In the genomic region with DNA sequence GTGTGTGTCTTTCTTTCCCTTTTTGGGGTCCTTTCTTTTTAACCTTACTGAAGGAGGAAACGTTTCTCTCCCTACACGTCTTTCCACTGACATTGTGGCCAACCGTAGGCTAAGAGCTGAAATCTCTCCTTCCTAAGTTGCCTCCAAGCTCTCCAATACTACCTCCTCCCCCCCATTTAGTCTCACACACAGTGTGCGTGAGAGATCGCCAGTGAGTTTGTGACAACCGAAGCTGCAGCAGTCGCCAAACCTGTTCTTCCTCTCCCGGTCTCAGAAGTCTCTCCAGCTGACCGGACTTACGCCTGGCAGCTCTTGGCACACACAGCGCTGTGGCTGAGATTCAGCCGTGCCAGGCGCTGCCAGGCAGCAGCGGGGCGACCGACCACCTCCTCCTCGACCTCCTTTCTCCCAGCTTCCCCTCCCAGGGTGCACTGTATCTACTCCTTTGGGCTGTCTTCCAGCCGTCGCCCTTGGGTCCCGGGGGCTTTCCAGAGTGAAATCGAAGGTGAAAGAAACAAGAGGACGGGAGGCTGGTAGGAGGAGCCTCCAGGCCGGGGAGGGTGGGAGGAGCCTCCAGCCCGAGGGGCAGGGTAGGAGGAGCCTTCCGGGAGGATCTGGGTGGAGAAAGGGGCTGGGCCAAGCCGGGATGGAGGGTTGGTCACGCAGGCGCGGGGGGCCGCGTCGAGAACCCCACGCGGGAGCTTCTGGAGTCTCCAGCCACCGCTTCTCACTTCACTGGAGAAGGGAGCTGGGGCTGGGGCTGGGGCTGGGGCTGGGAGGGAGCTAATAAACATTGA, we compare ENCODE assay signal across 8 cellular contexts. TPM values are rescaled to one million over a fixed set of nuclear protein-coding genes. Genes with fewer than 3 reads are reported as not detected.
A peak's percentile ranks its signal among the peaks of the same experiment; 100 is the strongest.
DNase-seq lines count a peak whose midpoint lies in the region; ATAC-seq, FAIRE-seq and TF ChIP-seq lines count a peak whose summit lies in the region.

A gene (plus strand): TSS at position 684 of the 797 bp plus-strand sequence.

- H3K9me3 Mint-ChIP-seq in T-helper 2 cell treated with Interferon-gamma antibody and Interleukin-4, amounts not matched to agents 5 μg/mL and 100 μg/mL, for 36 hours, result no peaks in the 10 kb centered on the region
- H3K9me3 Mint-ChIP-seq in astrocyte (ENCODE audit: unreplicated experiment), result no peaks in the 10 kb centered on the region

- peak within 1 kb of the TSS; percentile 89 for H3K27ac Mint-ChIP-seq in T-helper 2 cell treated with Interferon-gamma antibody and Interleukin-4, amounts not matched to agents 5 μg/mL and 100 μg/mL, for 36 hours
- H3K27ac Mint-ChIP-seq in astrocyte (ENCODE audit: unreplicated experiment), result peak within 1 kb of the TSS; percentile 18

- intact Hi-C loops in right cardiac atrium (cut with DNase I) (no loop called here), uterus (cut with DNase I; ENCODE audit: low total_unique reads) (no loop called here)

- peak within 1 kb of the TSS; percentile 98 for H2AFZ ChIP-seq in astrocyte (ENCODE audit: low read depth, low read length)

- peak; percentile 56 to 63 for TF ChIP-seq POLR2A in uterus (IDR thresholded peaks at IDR 0.05)

- H3K27me3 ChIP-seq in astrocyte (ENCODE audit: insufficient read depth, low read length) (no peaks in the 10 kb centered on the region), right cardiac atrium (ENCODE audit: control insufficient read depth, insufficient read depth) (no peaks in the 10 kb centered on the region), uterus (no peaks in the 10 kb centered on the region)

- no peak for TF ChIP-seq CTCF in astrocyte (IDR thresholded peaks at IDR 0.05; ENCODE audit: insufficient read depth, low read depth, low read length)
- no peak for TF ChIP-seq CTCF in uterus (IDR thresholded peaks at IDR 0.05)

- no peaks in the 10 kb centered on the region for H3K4me1 ChIP-seq in astrocyte (ENCODE audit: insufficient read depth, low read length)
- H3K4me1 ChIP-seq in right cardiac atrium (ENCODE audit: control insufficient read depth, insufficient read depth, low read length), result no peaks in the 10 kb centered on the region
- no peaks in the 10 kb centered on the region for H3K4me1 ChIP-seq in uterus

- FAIRE-seq in astrocyte (lab: Jason Lieb, UNC), result no peak

- H3K27ac ChIP-seq in astrocyte (ENCODE audit: low read depth, low read length), result peak within 1 kb of the TSS; percentile 81
- H3K27ac ChIP-seq in right cardiac atrium (ENCODE audit: low read length), result peak within 1 kb of the TSS; percentile 83
- H3K27ac ChIP-seq in uterus, result peak within 1 kb of the TSS; percentile 96 to 98

- H3K4me2 ChIP-seq in astrocyte (ENCODE audit: low read length), result peak within 1 kb of the TSS; percentile 99

- H3K27me3 Mint-ChIP-seq in T-helper 2 cell treated with Interferon-gamma antibody and Interleukin-4, amounts not matched to agents 5 μg/mL and 100 μg/mL, for 36 hours (ENCODE audit: low read depth), result peaks cover 23% of the 10 kb centered on the region
- peaks cover 13% of the 10 kb centered on the region for H3K27me3 Mint-ChIP-seq in astrocyte (ENCODE audit: low read depth, unreplicated experiment)

- H3K4me3 ChIP-seq in astrocyte (ENCODE audit: insufficient read depth, low read depth, low read length) (peak within 1 kb of the TSS; percentile 88), right cardiac atrium (ENCODE audit: low read length) (peak within 1 kb of the TSS; percentile 73), uterus (peak within 1 kb of the TSS; percentile 84 to 90)

- under 1% methylated on average over 35 of the region's 35 CpGs for WGBS in right cardiac atrium

- H3K9ac ChIP-seq in astrocyte (ENCODE audit: low read length), result peak within 1 kb of the TSS; percentile 88

- no peaks in the 10 kb centered on the region for H3K36me3 ChIP-seq in astrocyte (ENCODE audit: insufficient read depth, low read length)
- H3K36me3 ChIP-seq in uterus, result no peaks in the 10 kb centered on the region

- peaks cover 17% of the 10 kb centered on the region for H3K4me1 Mint-ChIP-seq in T-helper 2 cell treated with Interferon-gamma antibody and Interleukin-4, amounts not matched to agents 5 μg/mL and 100 μg/mL, for 36 hours (ENCODE audit: low read depth)
- H3K4me1 Mint-ChIP-seq in astrocyte (ENCODE audit: low read depth, unreplicated experiment), result no peaks in the 10 kb centered on the region

- peak; percentile 87 for ATAC-seq in GM18502 (IDR thresholded peaks at IDR 0.05; ENCODE audit: poor library complexity, unreplicated experiment)
- peak; percentile 85 for ATAC-seq in HG02885 (IDR thresholded peaks at IDR 0.05; ENCODE audit: poor library complexity, unreplicated experiment)
- peak; percentile 99 to 100 for ATAC-seq in right cardiac atrium

- H3K79me2 ChIP-seq in astrocyte (ENCODE audit: insufficient read depth, low read length), result no peaks in the 10 kb centered on the region

- no peaks in the 10 kb centered on the region for H4K20me1 ChIP-seq in astrocyte (ENCODE audit: insufficient read depth, low read length)

- H3K36me3 Mint-ChIP-seq in T-helper 2 cell treated with Interferon-gamma antibody and Interleukin-4, amounts not matched to agents 5 μg/mL and 100 μg/mL, for 36 hours (ENCODE audit: low read depth), result no peaks in the 10 kb centered on the region
- H3K36me3 Mint-ChIP-seq in astrocyte (ENCODE audit: low read depth, unreplicated experiment), result no peaks in the 10 kb centered on the region

- H3K9me3 ChIP-seq in astrocyte (ENCODE audit: insufficient read depth, low read depth, low read length), result no peaks in the 10 kb centered on the region
- no peaks in the 10 kb centered on the region for H3K9me3 ChIP-seq in right cardiac atrium (ENCODE audit: control insufficient read depth, low read length)
- no peaks in the 10 kb centered on the region for H3K9me3 ChIP-seq in uterus

- H3K4me3 Mint-ChIP-seq in T-helper 2 cell treated with Interferon-gamma antibody and Interleukin-4, amounts not matched to agents 5 μg/mL and 100 μg/mL, for 36 hours, result peak within 1 kb of the TSS; percentile 98
- H3K4me3 Mint-ChIP-seq in astrocyte (ENCODE audit: unreplicated experiment), result peak within 1 kb of the TSS; percentile 90

- DNase-seq in NCI-H1694 (lab: John Stamatoyannopoulos, UW), result peak; percentile 83
- DNase-seq in T-helper 2 cell treated with Interferon-gamma antibody and Interleukin-4, amounts not matched to agents 5 μg/mL and 100 μg/mL, for 36 hours (ENCODE audit: low spot score), result peak; percentile 89
- DNase-seq in astrocyte (ENCODE audit: low read depth), result peak; percentile 75
- peak; percentile 92 to 96 (median 96) for DNase-seq in right cardiac atrium
- peak; percentile 98 for DNase-seq in putamen (ENCODE audit: low spot score)
- peak; percentile 91 to 93 for DNase-seq in uterus

RNA-seq across cellular contexts. Expression of the gene that starts here (rescaled TPM):
- total RNA-seq in astrocyte (1.7 and 2.2 TPM in 2 replicates), right cardiac atrium (1 to 10 TPM; 2.7 to 5.3 (median 3.1) TPM), uterus (10 to 100 TPM; 11.5 to 44.1 (median 16.0) TPM)
- 1.6 TPM for polyA plus RNA-seq in right cardiac atrium

Comparison
In these comparisons a context has a peak if more than half of its experiments do, and no peak if none do; other contexts are left out.
1. Peak in every context shown above with its lines: DNase-seq, ATAC-seq, H3K4me3 ChIP-seq and H3K27ac ChIP-seq.